In genomic region chr9:37944671-37945481, GRCh38 we compare ENCODE assay signal across 15 cellular contexts. TPM values are rescaled to one million over a fixed set of nuclear protein-coding genes. Genes with fewer than 3 reads are reported as not detected.
DNase-seq lines count a peak whose midpoint lies in the region; ATAC-seq, FAIRE-seq and TF ChIP-seq lines count a peak whose summit lies in the region.
"Had no signal": no experiment of that assay in that cellular context is flagged by ENCODE, and none has a peak within 500 bp of the region (broad histone marks: within the 10 kb centered on the region; RNA-seq: fewer than 3 reads in every experiment).

No MANE protein-coding gene starts in this region.

- no peak overlapping the region for H3K4me3 Mint-ChIP-seq in activated CD8-positive, alpha-beta memory T cell treated with anti-CD3 and anti-CD28 coated beads, Interleukin-2, amount 10 ng/mL, durations not matched to agents 7 days and 5 days

- H3K4me1 Mint-ChIP-seq in activated CD8-positive, alpha-beta memory T cell treated with anti-CD3 and anti-CD28 coated beads, Interleukin-2, amount 10 ng/mL, durations not matched to agents 7 days and 5 days, result no peaks in the 10 kb centered on the region

- no peaks in the 10 kb centered on the region for H3K36me3 Mint-ChIP-seq in activated CD8-positive, alpha-beta memory T cell treated with anti-CD3 and anti-CD28 coated beads, Interleukin-2, amount 10 ng/mL, durations not matched to agents 7 days and 5 days

- no peaks in the 10 kb centered on the region for H3K27me3 Mint-ChIP-seq in activated CD8-positive, alpha-beta memory T cell treated with anti-CD3 and anti-CD28 coated beads, Interleukin-2, amount 10 ng/mL, durations not matched to agents 7 days and 5 days

- TF ChIP-seq CTCF in retinal pigment epithelial cell (conservative IDR thresholded peaks at IDR 0.05; ENCODE audit: low read depth, low read length), result no peak

- H3K9me3 Mint-ChIP-seq in activated CD8-positive, alpha-beta memory T cell treated with anti-CD3 and anti-CD28 coated beads, Interleukin-2, amount 10 ng/mL, durations not matched to agents 7 days and 5 days (ENCODE audit: low read depth), result no peaks in the 10 kb centered on the region

- peak; percentile 55 for DNase-seq in H54 (ENCODE audit: insufficient read length, low spot score)
- DNase-seq in left cardiac atrium, result no peak
- DNase-seq in retinal pigment epithelial cell (ENCODE audit: low read depth), result peak; percentile 98
- no peak for DNase-seq in activated CD8-positive, alpha-beta memory T cell treated with anti-CD3 and anti-CD28 coated beads, Interleukin-2, amount 10 ng/mL, durations not matched to agents 7 days and 5 days
- no peak for DNase-seq in HuH-7 (ENCODE audit: low spot score)
- DNase-seq: NCI-H1694, occipital lobe had no signal

- peak; percentile 58 for FAIRE-seq in H54 (lab: Jason Lieb, UNC)
- FAIRE-seq: endothelial cell of umbilical vein, GM12891, TTC549 had no signal

- intact Hi-C loops in left cardiac atrium (cut with DNase I), result loop anchor here in 1 of 2 donors (5.0 kb wide), 1 partner anchor 37 kb away; no protein-coding TSS in a partner anchor

- CTCF ChIA-PET in activated CD8-positive, alpha-beta memory T cell treated with anti-CD3 and anti-CD28 coated beads, Interleukin-2, amount 10 ng/mL, durations not matched to agents 7 days and 5 days (lab: Charles Lee), result no interaction called here

- no peak for TF ChIP-seq POLR2A in H54 (IDR thresholded peaks at IDR 0.05; ENCODE audit: low read depth, low read length)

- no peak overlapping the region for H3K4me3 ChIP-seq in retinal pigment epithelial cell (ENCODE audit: low read length)
- H3K4me3 ChIP-seq: adrenal gland, suprapubic skin had no signal

- no peak overlapping the region for H3K27ac Mint-ChIP-seq in activated CD8-positive, alpha-beta memory T cell treated with anti-CD3 and anti-CD28 coated beads, Interleukin-2, amount 10 ng/mL, durations not matched to agents 7 days and 5 days

- ATAC-seq in SK-N-SH treated with all-trans-retinoic acid at 6 μM for 48 hours, result peak; percentile 46
- peak; percentile 8 to 63 for ATAC-seq in left cardiac atrium
- no peak for ATAC-seq in activated CD8-positive, alpha-beta memory T cell treated with anti-CD3 and anti-CD28 coated beads, Interleukin-2, amount 10 ng/mL, durations not matched to agents 7 days and 5 days
- ATAC-seq in HG02763 (IDR thresholded peaks at IDR 0.05; ENCODE audit: unreplicated experiment), result no peak
- no peak for ATAC-seq in HG02642 (IDR thresholded peaks at IDR 0.05; ENCODE audit: poor library complexity, unreplicated experiment)

TF ChIP-seq in SK-N-SH treated with all-trans-retinoic acid at 6 μM for 48 hours, 23 proteins besides CTCF, POLR2A, EP300 and RAD21:
- TF ChIP-seq PPARA (CRISPR knock-in tag; IDR thresholded peaks at IDR 0.05; ENCODE audit: borderline replicate concordance), result no peak
- no peak for TF ChIP-seq ZNF565 (CRISPR knock-in tag; conservative IDR thresholded peaks at IDR 0.05; ENCODE audit: low read depth)
- no peak for TF ChIP-seq TOX (CRISPR knock-in tag; IDR thresholded peaks at IDR 0.05; ENCODE audit: borderline replicate concordance)
- TF ChIP-seq ISL1 (CRISPR knock-in tag; IDR thresholded peaks at IDR 0.05), result peak; percentile 67
- no peak for TF ChIP-seq POU6F1 (CRISPR knock-in tag; IDR thresholded peaks at IDR 0.05; ENCODE audit: borderline replicate concordance, low read depth)
- TF ChIP-seq ESRRG (CRISPR knock-in tag; IDR thresholded peaks at IDR 0.05), result no peak
- no peak for TF ChIP-seq TCF4 (CRISPR knock-in tag; IDR thresholded peaks at IDR 0.05; ENCODE audit: borderline replicate concordance)
- no peak for TF ChIP-seq ZFP3 (CRISPR knock-in tag; IDR thresholded peaks at IDR 0.05)
- TF ChIP-seq OSR1 (CRISPR knock-in tag; IDR thresholded peaks at IDR 0.05), result no peak
- TF ChIP-seq ZNF70 (CRISPR knock-in tag; IDR thresholded peaks at IDR 0.05), result no peak
- TF ChIP-seq TSHZ2 (CRISPR knock-in tag; IDR thresholded peaks at IDR 0.05), result peak; percentile 48; the same call in 1 of the 2 replicates

RNA-seq across cellular contexts. Expression of gene SLC25A51, which starts 40.9 kb away (rescaled TPM):
- 10 to 100 TPM; 30.2 to 30.3 TPM for total RNA-seq in left cardiac atrium
- 10 to 100 TPM; 28.3 to 30.0 TPM for total RNA-seq in activated CD8-positive, alpha-beta memory T cell treated with anti-CD3 and anti-CD28 coated beads, Interleukin-2, amount 10 ng/mL, durations not matched to agents 7 days and 5 days

Comparison
In these comparisons a context has a peak if more than half of its experiments do, and no peak if none do; other contexts are left out.
1. DNase-seq: peak in H54 (single experiment) and retinal pigment epithelial cell (single experiment); none in left cardiac atrium (single experiment), activated CD8-positive, alpha-beta memory T cell treated with anti-CD3 and anti-CD28 coated beads, Interleukin-2, amount 10 ng/mL, durations not matched to agents 7 days and 5 days (single experiment) and HuH-7 (single experiment).
2. ATAC-seq: peak in SK-N-SH treated with all-trans-retinoic acid at 6 μM for 48 hours (single experiment) and left cardiac atrium (2 of 2); none in activated CD8-positive, alpha-beta memory T cell treated with anti-CD3 and anti-CD28 coated beads, Interleukin-2, amount 10 ng/mL, durations not matched to agents 7 days and 5 days (single experiment), HG02763 (single experiment) and HG02642 (single experiment).